Comparison of ENCODE assay signal across 9 cellular contexts in genomic region chr17:7440113-7440822, GRCh38. TPM values are rescaled to one million over a fixed set of nuclear protein-coding genes. Genes with fewer than 3 reads are reported as not detected.
DNase-seq lines count a peak whose midpoint lies in the region; TF ChIP-seq lines count a peak whose summit lies in the region.
"Had no signal": no experiment of that assay in that cellular context is flagged by ENCODE, and none has a peak within 500 bp of the region (broad histone marks: within the 10 kb centered on the region; RNA-seq: fewer than 3 reads in every experiment).

No MANE protein-coding gene starts in this region.

- H3F3A ChIP-seq in SK-N-SH (replicated peaks; ENCODE audit: insufficient read depth) = peaks cover 18% of the 10 kb centered on the region

- no peaks in the 10 kb centered on the region for H3K9me2 ChIP-seq in SK-N-SH

- H3K9ac ChIP-seq in SK-N-SH (peak overlapping the region; percentile 61), colonic mucosa (ENCODE audit: low read depth in 2 of 2, low read length in 2 of 2) (peak overlapping the region in 1 of 2 donors; percentile 55)

- H2AFZ ChIP-seq in SK-N-SH (ENCODE audit: low read depth) = peak overlapping the region; percentile 88

- no peaks in the 10 kb centered on the region for H3K9me3 ChIP-seq in SK-N-SH
- no peaks in the 10 kb centered on the region for H3K9me3 ChIP-seq in colonic mucosa
- H3K9me3 ChIP-seq in testis = no peaks in the 10 kb centered on the region

- H3K4me2 ChIP-seq in SK-N-SH = peak overlapping the region; percentile 95

- peaks cover 7% of the 10 kb centered on the region; the same call in 1 of the 2 replicates for H3K79me2 ChIP-seq in SK-N-SH (ENCODE audit: insufficient read depth)

- no peak for TF ChIP-seq EP300 in SK-N-SH (IDR thresholded peaks at IDR 0.05; ENCODE audit: borderline replicate concordance in 1 of 2, low read depth in 1 of 2, low read length in 1 of 2)

- H3K4me3 ChIP-seq in SK-N-SH (ENCODE audit: low read depth in 2 of 2, low read length in 1 of 2) (peak overlapping the region; percentile 67 to 70), colonic mucosa (peak overlapping the region; percentile 27), testis (peak overlapping the region; percentile 18 to 32)

- CTCF ChIA-PET in SK-N-SH (lab: Yijun Ruan, JAX) = interaction anchor here (0.7 to 1.6 kb wide), 5 partner anchors 34 to 120 kb away, joined by 3 to 6 read pairs (median 4); no protein-coding TSS in a partner anchor

- H3K36me3 ChIP-seq in SK-N-SH (replicated peaks in 1 of 2; ENCODE audit: control insufficient read depth in 1 of 2, insufficient read depth in 2 of 2, low read length in 1 of 2) = peaks cover 0 to 4% of the 10 kb centered on the region in 2 experiments
- no peaks in the 10 kb centered on the region for H3K36me3 ChIP-seq in colonic mucosa
- H3K36me3 ChIP-seq in testis (ENCODE audit: low read depth, missing control alignments) = no peaks in the 10 kb centered on the region

- POLR2A ChIA-PET in SK-N-SH (lab: Yijun Ruan, JAX) = interaction anchor here (1.1 to 3.3 kb wide), 8 partner anchors 8 to 120 kb away, joined by 3 to 19 read pairs (median 4); partner anchors contain the start of genes NEURL4, POLR2A, TMEM256 and ZBTB4

- no peak for TF ChIP-seq POLR2A in testis (IDR thresholded peaks at IDR 0.05)

- peak; percentile 24 for DNase-seq in stimulated activated CD4-positive, alpha-beta T cell treated with anti-CD3 and anti-CD28 coated beads, Interleukin-12 subunit alpha, Interleukin-12 subunit beta, amount 100 ng/mL, for 4 hours
- DNase-seq in stimulated activated CD4-positive, alpha-beta T cell treated with anti-CD3 and anti-CD28 coated beads, Interleukin-2, amount 100 ng/mL, for 48 hours = no peak
- DNase-seq in SK-N-SH (peak; percentile 93), colonic mucosa (peak; percentile 36), medulla oblongata (ENCODE audit: extremely low spot score) (peak; percentile 28), testis (peak; percentile 77), NCI-H2081 treated with DMSO at 0.1 percent for 48 hours (lab: John Stamatoyannopoulos, UW) (no peak)
- DNase-seq in effector CD4-positive, alpha-beta T cell = no peak

- H3K27ac ChIP-seq in SK-N-SH (ENCODE audit: low read depth in 2 of 2, low read length in 1 of 2) (peak overlapping the region in 1 of 2 experiments; percentile 97; a peak in 2 of 4 replicates), colonic mucosa (no peak overlapping the region), testis (no peak overlapping the region)

- H4K20me1 ChIP-seq in SK-N-SH (ENCODE audit: insufficient read depth) = no peaks in the 10 kb centered on the region

- no peak for TF ChIP-seq RAD21 in SK-N-SH (IDR thresholded peaks at IDR 0.05; ENCODE audit: low read length)

- H3K27me3 ChIP-seq in SK-N-SH (ENCODE audit: insufficient read depth) = no peaks in the 10 kb centered on the region
- H3K27me3 ChIP-seq in colonic mucosa = peaks cover 38% of the 10 kb centered on the region
- H3K27me3 ChIP-seq in testis = no peaks in the 10 kb centered on the region

- 11% methylated on average over 32 of the region's 46 CpGs for WGBS in SK-N-SH (ENCODE audit: low lambda C conversion rate)
- WGBS in testis, 2 donors = 4% methylated on average over 40 to 46 of the region's 46 CpGs

- H3K4me1 ChIP-seq in SK-N-SH (ENCODE audit: control insufficient read depth in 1 of 2, insufficient read depth in 2 of 2, low read depth in 1 of 2, low read length in 1 of 2) (peaks cover 7 to 30% of the 10 kb centered on the region in 2 experiments; a peak in 2 of 4 replicates), colonic mucosa (peaks cover 18% of the 10 kb centered on the region), testis (peaks cover 26% of the 10 kb centered on the region)

- intact Hi-C loops in colonic mucosa (cut with DNase I) (no loop called here), testis (cut with DNase I; ENCODE audit: low total_unique reads) (no loop called here)

- TF ChIP-seq CTCF in SK-N-SH (IDR thresholded peaks at IDR 0.05) (no peak), colonic mucosa (IDR thresholded peaks at IDR 0.05) (no peak), testis (IDR thresholded peaks at IDR 0.05) (no peak)

TF ChIP-seq in SK-N-SH, 30 proteins besides CTCF, POLR2A, EP300 and RAD21 (continues in another document):
- TF ChIP-seq IRF3 (IDR thresholded peaks at IDR 0.05; ENCODE audit: low read depth, low read length) = no peak
- no peak for TF ChIP-seq MEF2A (IDR thresholded peaks at IDR 0.05; ENCODE audit: borderline replicate concordance, low read depth)
- TF ChIP-seq SIN3A (IDR thresholded peaks at IDR 0.05; ENCODE audit: borderline replicate concordance, low read depth, low read length) = no peak
- no peak for TF ChIP-seq PBX3 (IDR thresholded peaks at IDR 0.05)
- TF ChIP-seq FOXM1 (IDR thresholded peaks at IDR 0.05; ENCODE audit: low read depth) = no peak
- TF ChIP-seq POLR2AphosphoS5 (IDR thresholded peaks at IDR 0.05; ENCODE audit: low read depth, low read length) = no peak
- TF ChIP-seq YY1 (IDR thresholded peaks at IDR 0.05; ENCODE audit: low read depth) = no peak
- TF ChIP-seq EZH2phosphoT487 (IDR thresholded peaks at IDR 0.05; ENCODE audit: borderline replicate concordance, low read depth) = no peak
- TF ChIP-seq ELF1 (IDR thresholded peaks at IDR 0.05) = no peak
- TF ChIP-seq NFIC (IDR thresholded peaks at IDR 0.05; ENCODE audit: borderline replicate concordance) = peak; percentile 68; the same call in 1 of the 2 replicates
- TF ChIP-seq USF2 (IDR thresholded peaks at IDR 0.05; ENCODE audit: borderline replicate concordance, low read depth, low read length) = peak; percentile 52; the same call in 1 of the 2 replicates
- TF ChIP-seq CHD2 (IDR thresholded peaks at IDR 0.05; ENCODE audit: low read length, partially characterized antibody) = peak; percentile 98
- no peak for TF ChIP-seq TEAD4 (IDR thresholded peaks at IDR 0.05; ENCODE audit: borderline replicate concordance, insufficient read depth)
- TF ChIP-seq FOSL2 (IDR thresholded peaks at IDR 0.05; ENCODE audit: borderline replicate concordance, low read depth) = no peak
- TF ChIP-seq GATA2 (CRISPR knock-in tag; IDR thresholded peaks at IDR 0.05) = no peak
- no peak for TF ChIP-seq RCOR1 (IDR thresholded peaks at IDR 0.05; ENCODE audit: low read length)
- TF ChIP-seq RFX5 (IDR thresholded peaks at IDR 0.05; ENCODE audit: low read length) = no peak
- no peak for TF ChIP-seq JUND (IDR thresholded peaks at IDR 0.05)
- no peak for TF ChIP-seq FOXJ3 (CRISPR knock-in tag; IDR thresholded peaks at IDR 0.05)

RNA-seq across cellular contexts. Expression of gene FGF11, which starts 1.0 kb away (rescaled TPM):
- polyA plus RNA-seq in SK-N-SH (2012; rRNA removed) (1.9 and 2.5 TPM in 2 replicates), testis (ENCODE audit: insufficient read depth, low read depth, low replicate concordance) (4.6 TPM)
- 1.5 and 1.8 TPM in 2 replicates for polyA plus RNA-seq in SK-N-SH (2012; cell fraction: cytosol; rRNA removed)
- polyA plus RNA-seq in SK-N-SH (2012; cell fraction: nucleus; rRNA removed) = 7.9 and 11.0 TPM in 2 replicates
- total RNA-seq in colonic mucosa (1 to 10 TPM; 1.2 to 1.6 TPM), testis (1 to 10 TPM; 3.2 to 4.2 TPM)

RNA-seq across cellular contexts. Expression of gene CHRNB1, which starts 4.6 kb away (rescaled TPM):
- polyA plus RNA-seq in SK-N-SH (2012; rRNA removed) (26.8 and 29.7 TPM in 2 replicates), testis (ENCODE audit: insufficient read depth, low read depth, low replicate concordance) (6.9 TPM)
- 26.0 and 28.7 TPM in 2 replicates for polyA plus RNA-seq in SK-N-SH (2012; cell fraction: cytosol; rRNA removed)
- 5.3 and 6.9 TPM in 2 replicates for polyA plus RNA-seq in SK-N-SH (2012; cell fraction: nucleus; rRNA removed)
- total RNA-seq in colonic mucosa (1 to 10 TPM; 4.3 to 6.1 TPM), testis (1 to 10 TPM; 6.2 to 7.4 TPM)

RNA-seq across cellular contexts. Expression of gene TMEM102, which starts 5.0 kb away (rescaled TPM):
- polyA plus RNA-seq in SK-N-SH (2012; rRNA removed) (6.5 and 6.6 TPM in 2 replicates), testis (ENCODE audit: insufficient read depth, low read depth, low replicate concordance) (6.5 TPM)
- 2.7 and 4.3 TPM in 2 replicates for polyA plus RNA-seq in SK-N-SH (2012; cell fraction: cytosol; rRNA removed)
- polyA plus RNA-seq in SK-N-SH (2012; cell fraction: nucleus; rRNA removed) = 8.9 and 10.2 TPM in 2 replicates
- total RNA-seq in colonic mucosa (10 to 100 TPM; 20.4 to 20.6 TPM), testis (10 to 100 TPM in 1 of 2 donors, 1 to 10 TPM in 1; 7.9 to 11.7 TPM)

RNA-seq across cellular contexts. Expression of gene SPEM3, which starts 11.6 kb away (rescaled TPM):
- not detected in 2 replicates for polyA plus RNA-seq in SK-N-SH (2012; rRNA removed)
- polyA plus RNA-seq in SK-N-SH (2012; cell fraction: cytosol; rRNA removed) = not detected in 2 replicates
- polyA plus RNA-seq in SK-N-SH (2012; cell fraction: nucleus; rRNA removed) = not detected in 2 replicates
- not detected for total RNA-seq in colonic mucosa
- total RNA-seq in testis = 10 to 100 TPM in 1 of 2 donors, 1 to 10 TPM in 1; 5.7 to 18.8 TPM
- polyA plus RNA-seq in testis (ENCODE audit: insufficient read depth, low read depth, low replicate concordance) = 63.0 TPM
- total RNA-seq: dermis microvascular lymphatic vessel endothelial cell had no signal

RNA-seq across cellular contexts. Expression of gene SPEM2, which starts 14.9 kb away (rescaled TPM):
- polyA plus RNA-seq in SK-N-SH (2012; rRNA removed) (not detected in 2 replicates), testis (ENCODE audit: insufficient read depth, low read depth, low replicate concordance) (111 TPM)
- not detected in 2 replicates for polyA plus RNA-seq in SK-N-SH (2012; cell fraction: cytosol; rRNA removed)
- polyA plus RNA-seq in SK-N-SH (2012; cell fraction: nucleus; rRNA removed) = 0.09 and 0.11 TPM in 2 replicates
- total RNA-seq in colonic mucosa (not detected), testis (100 to 1,000 TPM in 1 of 2 donors, 10 to 100 TPM in 1; 41.4 to 202 TPM)
- total RNA-seq: dermis microvascular lymphatic vessel endothelial cell had no signal

Comparison
In these comparisons a context has a peak if more than half of its experiments do, and no peak if none do; other contexts are left out.
1. DNase-seq: peak in stimulated activated CD4-positive, alpha-beta T cell treated with anti-CD3 and anti-CD28 coated beads, Interleukin-12 subunit alpha, Interleukin-12 subunit beta, amount 100 ng/mL, for 4 hours (single experiment), SK-N-SH (single experiment), colonic mucosa (single experiment), medulla oblongata (single experiment) and testis (single experiment); none in stimulated activated CD4-positive, alpha-beta T cell treated with anti-CD3 and anti-CD28 coated beads, Interleukin-2, amount 100 ng/mL, for 48 hours (0 of 2), effector CD4-positive, alpha-beta T cell (single experiment) and NCI-H2081 treated with DMSO at 0.1 percent for 48 hours (single experiment).
2. Peak in every context shown above with its lines, with median percentiles within 50 percentile points of each other: H3K4me3 ChIP-seq.